Comparison of ENCODE assay signal across 8 cellular contexts in genomic region chr1:9249534-9250335, GRCh38. TPM values are rescaled to one million over a fixed set of nuclear protein-coding genes. Genes with fewer than 3 reads are reported as not detected.
DNase-seq lines count a peak whose midpoint lies in the region; ATAC-seq, FAIRE-seq and TF ChIP-seq lines count a peak whose summit lies in the region.

No MANE protein-coding gene starts in this region.

- TF ChIP-seq CTCF in VCaP (conservative IDR thresholded peaks at IDR 0.05) (peak; percentile 36), esophagus squamous epithelium (IDR thresholded peaks at IDR 0.05) (peak; percentile 35 to 81 (median 52))

- H3K4ac ChIP-seq in neuronal stem cell (ENCODE audit: low read length), result peak overlapping the region; percentile 32

- H3K4me1 ChIP-seq in esophagus squamous epithelium (peaks cover 42 to 87% (median 56%) of the 10 kb centered on the region in 3 donors), neuronal stem cell (ENCODE audit: control insufficient read depth in 2 of 2, insufficient read depth in 1 of 2, low read depth in 1 of 2, low read length in 2 of 2) (peaks cover 39 to 43% of the 10 kb centered on the region in 2 donors)

- H3K27me3 ChIP-seq in esophagus squamous epithelium (no peaks in the 10 kb centered on the region), neuronal stem cell (ENCODE audit: control insufficient read depth in 3 of 3, insufficient read depth in 3 of 3, low read depth in 1 of 3, low read length in 3 of 3) (no peaks in the 10 kb centered on the region)

- peak overlapping the region; percentile 74 for H4K91ac ChIP-seq in neuronal stem cell (ENCODE audit: low read depth, low read length, poor library complexity)

- peak overlapping the region; percentile 67 for H2BK12ac ChIP-seq in neuronal stem cell (ENCODE audit: low read length)

- peak overlapping the region; percentile 23 for H2BK15ac ChIP-seq in neuronal stem cell (ENCODE audit: low read length)

- H3K36me3 ChIP-seq in esophagus squamous epithelium, result peaks cover 6 to 61% (median 9%) of the 10 kb centered on the region in 3 donors
- H3K36me3 ChIP-seq in neuronal stem cell (replicated peaks in 1 of 2; ENCODE audit: control insufficient read depth in 2 of 2, insufficient read depth in 2 of 2, low read length in 2 of 2), result peaks cover 0 to 25% of the 10 kb centered on the region in 2 donors

- no peak overlapping the region for H2AFZ ChIP-seq in neuronal stem cell (ENCODE audit: low read length)

- 71 to 100% methylated on average over 2 to 4 of the region's 15 CpGs for WGBS in esophagus squamous epithelium, 2 donors
- WGBS in neuronal stem cell (ENCODE audit: extremely low coverage in 2 of 2, insufficient read length in 2 of 2, insufficient replicate concordance in 1 of 2), 2 donors, result no CpG with 5 or more reads among the region's 15 CpGs

- peak overlapping the region; percentile 50 for H3K23ac ChIP-seq in neuronal stem cell (ENCODE audit: low read depth, low read length, poor library complexity)

- TF ChIP-seq POLR2A in H54 (IDR thresholded peaks at IDR 0.05; ENCODE audit: low read depth, low read length) (no peak), esophagus squamous epithelium (IDR thresholded peaks at IDR 0.05) (no peak)

- peak overlapping the region; percentile 60 for H2AK5ac ChIP-seq in neuronal stem cell (ENCODE audit: low read depth, low read length)

- H3K4me2 ChIP-seq in neuronal stem cell (ENCODE audit: insufficient read depth, low read length, poor library complexity, severe bottlenecking), result no peak overlapping the region

- H3K79me1 ChIP-seq in neuronal stem cell (ENCODE audit: low read depth, low read length), result no peaks in the 10 kb centered on the region

- intact Hi-C loops in esophagus squamous epithelium (cut with DNase I), result no loop called here

- peak overlapping the region; percentile 45 for H4K8ac ChIP-seq in neuronal stem cell (ENCODE audit: low read depth, low read length)

- H3K18ac ChIP-seq in neuronal stem cell (ENCODE audit: low read length), result peak overlapping the region; percentile 88

- no peak overlapping the region for H3K9ac ChIP-seq in neuronal stem cell (ENCODE audit: low read depth, low read length, poor library complexity)

- H3K4me3 ChIP-seq in esophagus squamous epithelium (no peak overlapping the region), neuronal stem cell (ENCODE audit: low read length in 2 of 2) (no peak overlapping the region)

- H3K9me3 ChIP-seq in esophagus squamous epithelium, result no peaks in the 10 kb centered on the region
- H3K9me3 ChIP-seq in neuronal stem cell (replicated peaks in 1 of 2; ENCODE audit: control insufficient read depth in 2 of 2, insufficient read depth in 1 of 2, low read depth in 1 of 2, low read length in 2 of 2), result no peaks in the 10 kb centered on the region

- DNase-seq in AG08396 (ENCODE audit: low spot score) (peak; percentile 80), H54 (ENCODE audit: insufficient read length, low spot score) (peak; percentile 44), esophagus squamous epithelium (lab: John Stamatoyannopoulos, UW) (no peak), neuronal stem cell (ENCODE audit: low spot score) (peak; percentile 29), activated gamma-delta T cell treated with Interleukin-2 at 50 U/mL for 16 hours (no peak)

- no peak overlapping the region for H3K14ac ChIP-seq in neuronal stem cell (ENCODE audit: low read length)

- ATAC-seq in GM21423 (IDR thresholded peaks at IDR 0.05; ENCODE audit: unreplicated experiment), result no peak
- no peak for ATAC-seq in GM19397 (IDR thresholded peaks at IDR 0.05; ENCODE audit: unreplicated experiment)

- peak overlapping the region; percentile 56 for H2BK5ac ChIP-seq in neuronal stem cell (ENCODE audit: low read length)

- H2BK120ac ChIP-seq in neuronal stem cell (ENCODE audit: low read depth, low read length), result no peak overlapping the region

- no peak for FAIRE-seq in H54 (lab: Jason Lieb, UNC)

- no peak overlapping the region for H3K27ac ChIP-seq in VCaP
- H3K27ac ChIP-seq in esophagus squamous epithelium, result peak overlapping the region; percentile 68 to 82 (median 78)
- no peak overlapping the region for H3K27ac ChIP-seq in neuronal stem cell (replicated peaks; ENCODE audit: low read length)

RNA-seq across cellular contexts. Expression of gene H6PD, which starts 15.2 kb away (rescaled TPM):
- 10 to 100 TPM; 10.6 to 35.5 (median 18.7) TPM for total RNA-seq in esophagus squamous epithelium
- 14.1 TPM for polyA plus RNA-seq in neuronal stem cell (2013, experiment 1 of 2)
- 15.0 TPM for polyA plus RNA-seq in neuronal stem cell (2013, experiment 2 of 2)

RNA-seq across cellular contexts. Expression of gene SPSB1, which starts 43.0 kb away (rescaled TPM):
- total RNA-seq in esophagus squamous epithelium, result 10 to 100 TPM; 15.2 to 35.5 (median 25.2) TPM
- polyA plus RNA-seq in neuronal stem cell (2013, experiment 1 of 2), result 5.2 TPM
- 5.1 TPM for polyA plus RNA-seq in neuronal stem cell (2013, experiment 2 of 2)

Comparison
In these comparisons a context has a peak if more than half of its experiments do, and no peak if none do; other contexts are left out.
1. DNase-seq: peak in AG08396 (single experiment), H54 (single experiment) and neuronal stem cell (single experiment); none in esophagus squamous epithelium (single experiment) and activated gamma-delta T cell treated with Interleukin-2 at 50 U/mL for 16 hours (single experiment).
2. H3K27ac ChIP-seq: peak in esophagus squamous epithelium (4 of 4); none in VCaP (single experiment) and neuronal stem cell (single experiment).